7 cellular contexts compared by ENCODE assay signal in the genomic region with DNA sequence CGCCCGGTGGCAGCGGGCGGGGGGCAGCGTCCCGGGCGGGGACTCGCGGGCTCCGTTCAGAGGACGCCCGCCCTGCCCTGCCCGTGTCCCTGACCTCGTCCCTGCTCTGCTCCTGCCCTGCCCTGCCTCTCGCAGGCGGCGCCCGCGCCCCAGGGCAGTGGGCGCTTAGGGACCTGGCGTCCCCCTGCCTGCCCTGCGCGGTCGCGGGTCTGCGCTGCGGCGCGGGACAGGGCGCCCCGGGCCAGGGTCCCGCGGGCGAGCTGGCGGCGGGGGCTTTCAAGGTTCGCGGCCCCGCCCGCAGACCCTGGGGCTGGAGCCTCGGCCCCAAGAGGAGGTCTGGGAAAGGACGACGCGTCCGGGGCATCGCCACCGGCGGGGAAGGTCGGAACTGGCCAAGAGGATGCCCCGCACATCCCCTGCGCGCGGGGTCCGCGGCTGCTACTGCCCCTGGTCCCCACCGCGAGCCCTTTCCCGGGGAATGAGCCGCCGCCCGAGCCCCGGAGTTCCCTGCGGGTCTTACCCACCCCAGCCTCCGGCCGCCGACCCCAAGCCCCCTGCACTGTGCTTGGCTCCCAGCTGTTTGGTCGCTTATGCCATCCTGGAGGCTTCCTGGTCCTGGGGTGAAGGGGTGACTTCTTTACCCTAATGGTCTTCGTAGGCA. TPM values are rescaled to one million over a fixed set of nuclear protein-coding genes. Genes with fewer than 3 reads are reported as not detected.
DNase-seq lines count a peak whose midpoint lies in the region; ATAC-seq and TF ChIP-seq lines count a peak whose summit lies in the region.

No MANE protein-coding gene starts in this region.

- no peak for TF ChIP-seq RAD21 in SK-N-SH (IDR thresholded peaks at IDR 0.05; ENCODE audit: low read length)

- TF ChIP-seq POLR2A in GM18505 (IDR thresholded peaks at IDR 0.05; ENCODE audit: borderline replicate concordance, extremely low read depth, insufficient read depth, insufficient read length): no peak
- no peak for TF ChIP-seq POLR2A in esophagus squamous epithelium (IDR thresholded peaks at IDR 0.05)

- H3F3A ChIP-seq in SK-N-SH (replicated peaks; ENCODE audit: insufficient read depth): peaks cover 27% of the 10 kb centered on the region

- intact Hi-C loops in esophagus squamous epithelium (cut with DNase I): loop anchor here (10.0 kb wide), 1 partner anchor 117 kb away; no protein-coding TSS in a partner anchor

- DNase-seq in SK-N-SH: no peak
- no peak for DNase-seq in esophagus squamous epithelium (lab: John Stamatoyannopoulos, UW)
- no peak for DNase-seq in omental fat pad (ENCODE audit: low spot score)
- DNase-seq in AML-193 (lab: John Stamatoyannopoulos, UW): no peak
- DNase-seq in AG08395 (ENCODE audit: low spot score): no peak

- H2AFZ ChIP-seq in SK-N-SH (ENCODE audit: low read depth): peak overlapping the region; percentile 80

- H3K27me3 ChIP-seq in SK-N-SH (ENCODE audit: insufficient read depth) (no peaks in the 10 kb centered on the region), esophagus squamous epithelium (peaks cover 0 to under 1% (median 0%) of the 10 kb centered on the region in 4 donors)

- no peaks in the 10 kb centered on the region for H3K9me2 ChIP-seq in SK-N-SH

- CTCF ChIA-PET in HEK293 (lab: Yijun Ruan, JAX) (interaction anchor here (1.0 to 1.2 kb wide), 2 partner anchors 69 to 96 kb away, joined by 3 to 5 read pairs; no protein-coding TSS in a partner anchor), SK-N-SH (lab: Yijun Ruan, JAX) (interaction anchor here (0.8 to 25.9 kb wide), 17 partner anchors 11 to 143 kb away, joined by 3 to 437 read pairs (median 4); no protein-coding TSS in a partner anchor)

- peak overlapping the region; percentile 93 for H3K4me2 ChIP-seq in SK-N-SH

- no peak for TF ChIP-seq CTCF in HEK293 (tag by site-specific recombination; IDR thresholded peaks at IDR 0.05)
- TF ChIP-seq CTCF in SK-N-SH (IDR thresholded peaks at IDR 0.05): no peak
- TF ChIP-seq CTCF in esophagus squamous epithelium (IDR thresholded peaks at IDR 0.05): no peak
- TF ChIP-seq CTCF in omental fat pad (IDR thresholded peaks at IDR 0.05): no peak

- no peaks in the 10 kb centered on the region for H3K4me1 ChIP-seq in HEK293 (ENCODE audit: control insufficient read depth, insufficient read depth, low read length)
- H3K4me1 ChIP-seq in SK-N-SH (ENCODE audit: control insufficient read depth in 1 of 2, insufficient read depth in 2 of 2, low read depth in 1 of 2, low read length in 1 of 2): peaks cover 6 to 41% of the 10 kb centered on the region in 2 experiments; a peak in 2 of 4 replicates
- peaks cover 0 to 51% (median 3%) of the 10 kb centered on the region in 3 donors for H3K4me1 ChIP-seq in esophagus squamous epithelium

- peak; percentile 8 for ATAC-seq in GM18505 (IDR thresholded peaks at IDR 0.05; ENCODE audit: unreplicated experiment)
- peak; percentile 26 for ATAC-seq in omental fat pad (ENCODE audit: low FRiP score)

- H4K20me1 ChIP-seq in SK-N-SH (ENCODE audit: insufficient read depth): peaks cover 33% of the 10 kb centered on the region

- 5% methylated on average over 29 of the region's 68 CpGs for WGBS in SK-N-SH (ENCODE audit: low lambda C conversion rate)
- WGBS in esophagus squamous epithelium, 2 donors: 0 to 17% methylated on average over 1 of the region's 68 CpGs

- no peaks in the 10 kb centered on the region for H3K9me3 ChIP-seq in HEK293 (ENCODE audit: control insufficient read depth, insufficient read depth, low read depth, low read length)
- H3K9me3 ChIP-seq in SK-N-SH: no peaks in the 10 kb centered on the region
- no peaks in the 10 kb centered on the region for H3K9me3 ChIP-seq in esophagus squamous epithelium

- H3K36me3 ChIP-seq in HEK293 (ENCODE audit: control insufficient read depth in 2 of 2, insufficient read depth in 1 of 2, low read length in 2 of 2) (no peaks in the 10 kb centered on the region), SK-N-SH (replicated peaks in 1 of 2; ENCODE audit: control insufficient read depth in 1 of 2, insufficient read depth in 2 of 2, low read length in 1 of 2) (no peaks in the 10 kb centered on the region), esophagus squamous epithelium (no peaks in the 10 kb centered on the region)

- POLR2A ChIA-PET in HEK293 (lab: Yijun Ruan, JAX) (no interaction called here), SK-N-SH (lab: Yijun Ruan, JAX) (interaction anchor here (0.6 to 1.4 kb wide), 7 partner anchors 30 to 116 kb away, joined by 3 to 6 read pairs (median 3); no protein-coding TSS in a partner anchor)

- H3K4me3 ChIP-seq in HEK293 (ENCODE audit: low read depth, low read length): peak overlapping the region; percentile 61
- peak overlapping the region; percentile 79 to 90 for H3K4me3 ChIP-seq in SK-N-SH (ENCODE audit: low read depth in 2 of 2, low read length in 1 of 2)
- peak overlapping the region; percentile 55 to 89 (median 78) for H3K4me3 ChIP-seq in esophagus squamous epithelium

- peak overlapping the region; percentile 89 for H3K9ac ChIP-seq in SK-N-SH

- H3K79me2 ChIP-seq in SK-N-SH (ENCODE audit: insufficient read depth): peaks cover 47% of the 10 kb centered on the region

- H3K27ac ChIP-seq in HEK293 (ENCODE audit: extremely low read depth, low read depth, low read length) (peak overlapping the region; percentile 64; the same call in 1 of the 2 replicates), SK-N-SH (ENCODE audit: low read depth in 2 of 2, low read length in 1 of 2) (peak overlapping the region; percentile 57 to 89; a peak in 3 of 4 replicates), esophagus squamous epithelium (peak overlapping the region; percentile 55 to 83 (median 78))

- TF ChIP-seq EP300 in SK-N-SH (IDR thresholded peaks at IDR 0.05; ENCODE audit: borderline replicate concordance in 1 of 2, low read depth in 1 of 2, low read length in 1 of 2): no peak

TF ChIP-seq in HEK293, 187 proteins besides CTCF, POLR2A, EP300 and RAD21:
- TF ChIP-seq ZNF133 (tag by site-specific recombination; IDR thresholded peaks at IDR 0.05): no peak
- no peak for TF ChIP-seq ZNF610 (tag by site-specific recombination; IDR thresholded peaks at IDR 0.05; ENCODE audit: borderline replicate concordance)
- TF ChIP-seq ZNF335 (tag by site-specific recombination; conservative IDR thresholded peaks at IDR 0.05): peak; percentile 33; the same call in 1 of the 2 replicates

TF ChIP-seq in SK-N-SH, 30 proteins besides CTCF, POLR2A, EP300 and RAD21 (continues in another document):
- TF ChIP-seq ZBTB33 (IDR thresholded peaks at IDR 0.05; ENCODE audit: borderline replicate concordance, low read depth) (no peak), SIN3A (IDR thresholded peaks at IDR 0.05; ENCODE audit: borderline replicate concordance, low read depth, low read length) (no peak), POLR2AphosphoS5 (IDR thresholded peaks at IDR 0.05; ENCODE audit: low read depth, low read length) (no peak), TEAD4 (IDR thresholded peaks at IDR 0.05; ENCODE audit: borderline replicate concordance, insufficient read depth) (no peak)

RNA-seq across cellular contexts. Expression of gene RNF144A, which starts 0.7 kb away (rescaled TPM):
- 15.6 and 17.3 TPM in 2 replicates for polyA plus RNA-seq in SK-N-SH (2012; rRNA removed)
- 9.8 and 15.5 TPM in 2 replicates for polyA plus RNA-seq in SK-N-SH (2012; cell fraction: cytosol; rRNA removed)
- polyA plus RNA-seq in SK-N-SH (2012; cell fraction: nucleus; rRNA removed): 11.6 and 14.5 TPM in 2 replicates
- 10 to 100 TPM in 1 of 4 donors, 1 to 10 TPM in 3; 6.2 to 11.6 (median 8.2) TPM for total RNA-seq in esophagus squamous epithelium
- total RNA-seq in omental fat pad: 10 to 100 TPM; 12.6 to 39.9 (median 16.3) TPM

RNA-seq across cellular contexts. Expression of gene RSAD2, which starts 40.3 kb away (rescaled TPM):
- 0.15 and 0.35 TPM in 2 replicates for polyA plus RNA-seq in SK-N-SH (2012; rRNA removed)
- polyA plus RNA-seq in SK-N-SH (2012; cell fraction: cytosol; rRNA removed): 0.25 and 0.37 TPM in 2 replicates
- 0.31 and 0.45 TPM in 2 replicates for polyA plus RNA-seq in SK-N-SH (2012; cell fraction: nucleus; rRNA removed)
- total RNA-seq in esophagus squamous epithelium: 1 to 10 TPM in 2 of 4 donors, under 1 TPM in 2; 0.15 to 4.3 (median 0.66) TPM
- total RNA-seq in omental fat pad: 10 to 100 TPM in 1 of 4 donors, 1 to 10 TPM in 2, under 1 TPM in 1; 0.56 to 25.1 (median 3.9) TPM

RNA-seq across cellular contexts. Expression of gene CMPK2, which starts 52.2 kb away (rescaled TPM):
- 0.86 and 1.1 TPM in 2 replicates for polyA plus RNA-seq in SK-N-SH (2012; rRNA removed)
- polyA plus RNA-seq in SK-N-SH (2012; cell fraction: cytosol; rRNA removed): 0.71 and 0.83 TPM in 2 replicates
- polyA plus RNA-seq in SK-N-SH (2012; cell fraction: nucleus; rRNA removed): 0.89 and 1.5 TPM in 2 replicates
- 1 to 10 TPM in 3 of 4 donors, under 1 TPM in 1; 0.53 to 4.9 (median 1.7) TPM for total RNA-seq in esophagus squamous epithelium
- 10 to 100 TPM in 1 of 4 donors, 1 to 10 TPM in 3; 2.9 to 31.1 (median 5.9) TPM for total RNA-seq in omental fat pad
